Comparison of ENCODE assay signal across 20 cellular contexts in genomic region chr3:175273573-175273972, GRCh38.
DNase-seq lines count a peak whose midpoint lies in the region; FAIRE-seq and TF ChIP-seq lines count a peak whose summit lies in the region.
"Had no signal": no experiment of that assay in that cellular context is flagged by ENCODE, and none has a peak within 500 bp of the region (broad histone marks: within the 10 kb centered on the region; RNA-seq: fewer than 3 reads in every experiment).

No MANE protein-coding gene starts in this region.

- peak overlapping the region; percentile 83 for H3K9ac ChIP-seq in OCI-LY3 (ENCODE audit: low read length)

- H3K4me1 ChIP-seq in OCI-LY3 (ENCODE audit: low read length) = peaks cover 39% of the 10 kb centered on the region
- H3K4me1 ChIP-seq: A549 had no signal

- H2AFZ ChIP-seq in OCI-LY3 (ENCODE audit: low read depth, low read length) = no peak overlapping the region

- H3K36me3 ChIP-seq in OCI-LY3 (replicated peaks; ENCODE audit: low read depth, low read length) = peaks cover 21% of the 10 kb centered on the region
- H3K36me3 ChIP-seq: BE2C, HAP-1, MG63 had no signal

- H3K79me2 ChIP-seq in OCI-LY3 (ENCODE audit: low read length) = peaks cover 49% of the 10 kb centered on the region

- TF ChIP-seq CTCF in 22Rv1 (IDR thresholded peaks at IDR 0.05) (no peak), OCI-LY3 (IDR thresholded peaks at IDR 0.05; ENCODE audit: low read depth, low read length) (no peak)

- H3K27ac ChIP-seq in 22Rv1 (0 out of 2 replicates have a peak overlapping the region, but pooled peaks have one; percentile 21), OCI-LY3 (ENCODE audit: low read length) (peak overlapping the region; percentile 86)
- H3K27ac ChIP-seq: A549, HL-60 had no signal

- DNase-seq in frontal cortex (ENCODE audit: low spot score in 2 of 2) (no peak), cerebellum (ENCODE audit: low spot score) (no peak), GF-D8 (lab: John Stamatoyannopoulos, UW) (no peak), Ammon's horn (ENCODE audit: low spot score) (no peak)
- DNase-seq: BE2C; CD4-positive, alpha-beta T cell; GDM1; MG63; NCI-H1694 treated with DMSO at 0.1 percent for 48 hours; NCI-H526 treated with DMSO at 0.1 percent for 48 hours; T-helper 1 cell had no signal

- FAIRE-seq in G401.6 (lab: Jason Lieb, UNC) (peak; percentile 73), frontal cortex (lab: Jason Lieb, UNC) (peak; percentile 88)
- FAIRE-seq: A549, HepG2, K562 had no signal

- H3K4me2 ChIP-seq in OCI-LY3 (ENCODE audit: low read length) = peak overlapping the region; percentile 68
- H3K4me2 ChIP-seq: A549, GM23338 had no signal

- no peaks in the 10 kb centered on the region for H4K20me1 ChIP-seq in OCI-LY3 (ENCODE audit: insufficient read depth, low read length)

- H3K4me3 ChIP-seq in OCI-LY3 (ENCODE audit: low read length) = peak overlapping the region; percentile 82
- H3K4me3 ChIP-seq: A549, GM23338, HAP-1, K562, MG63 had no signal

- H3K9me3 ChIP-seq in OCI-LY3 (ENCODE audit: insufficient read depth, low read length) = no peaks in the 10 kb centered on the region; the same call in 1 of the 2 replicates
- H3K9me3 ChIP-seq: A549, BE2C, HAP-1, MG63 had no signal

- H3K27me3 ChIP-seq in OCI-LY3 (ENCODE audit: low read depth, low read length) = no peaks in the 10 kb centered on the region
- H3K27me3 ChIP-seq: BE2C, MG63 had no signal
